Comparison of ENCODE assay signal across 23 cellular contexts in the genomic region with DNA sequence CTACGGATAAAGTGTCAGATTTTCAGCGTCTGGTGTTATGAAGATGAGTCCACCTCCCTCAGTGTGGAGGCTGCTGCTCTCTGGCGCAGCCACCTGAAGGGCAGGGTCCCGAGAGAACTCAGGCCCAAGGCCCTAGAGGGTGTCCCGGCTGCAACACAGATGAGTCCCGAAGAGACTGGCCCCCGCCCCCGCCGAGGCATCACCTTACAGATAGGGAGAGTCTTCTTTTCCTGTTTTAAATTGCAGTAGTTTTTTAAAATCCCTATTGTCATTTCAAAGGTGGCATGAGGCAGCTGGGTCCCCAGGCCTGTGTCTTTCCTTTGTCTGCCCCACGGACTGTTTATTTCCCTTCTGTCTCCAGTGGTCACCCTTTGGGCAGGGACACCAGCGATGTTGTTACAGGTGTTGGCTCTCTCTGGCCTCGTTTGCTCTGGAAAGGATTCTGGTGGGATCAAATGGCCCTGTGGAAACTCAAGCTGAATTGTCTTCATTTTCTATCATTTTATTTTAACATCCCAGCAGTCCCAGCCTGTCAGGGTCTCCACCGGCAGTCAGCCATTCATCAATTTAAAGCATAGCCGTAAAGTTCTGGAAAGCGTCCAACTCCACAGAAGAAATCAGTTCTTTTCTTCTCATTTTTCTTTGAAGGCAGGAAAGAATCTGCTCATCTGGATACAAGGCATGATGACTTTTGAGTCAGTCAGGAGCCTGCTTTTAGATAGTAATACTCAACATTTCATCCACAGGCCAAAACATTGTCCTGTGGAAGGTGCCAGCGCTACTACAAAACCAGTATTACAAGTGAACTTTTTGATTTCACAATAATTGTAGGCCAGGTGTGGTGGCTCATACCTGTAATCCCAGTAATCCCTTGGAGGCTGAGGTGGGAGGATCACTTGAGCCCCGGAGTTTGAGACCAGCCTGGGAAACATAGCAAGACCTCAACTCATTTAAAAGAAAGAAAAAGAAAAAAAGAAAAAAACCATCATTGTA.
A peak's percentile ranks its signal among the peaks of the same experiment; 100 is the strongest.
DNase-seq lines count a peak whose midpoint lies in the region; TF ChIP-seq lines count a peak whose summit lies in the region.
"Had no signal": no experiment of that assay in that cellular context is flagged by ENCODE, and none has a peak within 500 bp of the region (broad histone marks: within the 10 kb centered on the region; RNA-seq: fewer than 3 reads in every experiment).

No MANE protein-coding gene starts in this region.

- TF ChIP-seq CTCF in HEK293 (tag by site-specific recombination; IDR thresholded peaks at IDR 0.05), result no peak
- no peak for TF ChIP-seq CTCF in endodermal cell (conservative IDR thresholded peaks at IDR 0.05)
- TF ChIP-seq CTCF in mesothelial cell of epicardium (IDR thresholded peaks at IDR 0.05; ENCODE audit: unreplicated experiment), result no peak

- H3K27me3 ChIP-seq in endodermal cell (ENCODE audit: control insufficient read depth, insufficient read depth, low read length, poor library complexity, severe bottlenecking), result no peaks in the 10 kb centered on the region
- H3K27me3 ChIP-seq: breast epithelium, stomach, upper lobe of right lung had no signal

- no peaks in the 10 kb centered on the region for H3K36me3 Mint-ChIP-seq in endodermal cell (ENCODE audit: low read depth)
- H3K36me3 Mint-ChIP-seq in mesothelial cell of epicardium, result peaks cover 2% of the 10 kb centered on the region

- H3K27ac Mint-ChIP-seq in endodermal cell, result no peak overlapping the region
- H3K27ac Mint-ChIP-seq in mesothelial cell of epicardium, result peak overlapping the region; percentile 88
- H3K27ac Mint-ChIP-seq: CD8-positive, alpha-beta memory T cell had no signal

- CTCF ChIA-PET in HEK293 (lab: Yijun Ruan, JAX), result no interaction called here

- H3K4me1 ChIP-seq in HEK293 (ENCODE audit: control insufficient read depth, insufficient read depth, low read length), result 0 out of 2 replicates have a peak, but pooled peaks cover 2% of the 10 kb centered on the region
- no peaks in the 10 kb centered on the region for H3K4me1 ChIP-seq in endodermal cell (ENCODE audit: control insufficient read depth, insufficient read depth, low read length)
- H3K4me1 ChIP-seq: breast epithelium, stomach, upper lobe of right lung had no signal

- H3K27ac ChIP-seq in HEK293 (ENCODE audit: extremely low read depth, low read depth, low read length), result peak overlapping the region; percentile 30; the same call in 1 of the 2 replicates
- no peak overlapping the region for H3K27ac ChIP-seq in endodermal cell (ENCODE audit: low read depth, low read length)
- H3K27ac ChIP-seq: breast epithelium, stomach, upper lobe of right lung had no signal

- no peaks in the 10 kb centered on the region for H3K9me3 ChIP-seq in HEK293 (ENCODE audit: control insufficient read depth, insufficient read depth, low read depth, low read length)
- H3K9me3 ChIP-seq in endodermal cell (ENCODE audit: control insufficient read depth, low read length), result no peaks in the 10 kb centered on the region
- H3K9me3 ChIP-seq: breast epithelium, stomach, upper lobe of right lung had no signal

- POLR2A ChIA-PET in HEK293 (lab: Yijun Ruan, JAX), result interaction anchor here (0.9 kb wide), 1 partner anchor 81 kb away, joined by 3 read pairs; no protein-coding TSS in a partner anchor

- H3K9me3 Mint-ChIP-seq in endodermal cell, result peaks cover under 1% of the 10 kb centered on the region
- H3K9me3 Mint-ChIP-seq in mesothelial cell of epicardium, result peaks cover 5% of the 10 kb centered on the region

- H3K9ac ChIP-seq in endodermal cell (ENCODE audit: extremely low read depth, low read length, poor library complexity, severe bottlenecking), result no peak overlapping the region

- 71 to 82% methylated on average over 11 to 17 of the region's 17 CpGs for WGBS in endodermal cell (ENCODE audit: insufficient coverage in 1 of 2, insufficient read length in 1 of 2), 2 experiments

- no peaks in the 10 kb centered on the region for H3K36me3 ChIP-seq in HEK293 (ENCODE audit: control insufficient read depth in 2 of 2, insufficient read depth in 1 of 2, low read length in 2 of 2)
- H3K36me3 ChIP-seq in endodermal cell (ENCODE audit: control insufficient read depth, insufficient read depth, low read length), result no peaks in the 10 kb centered on the region
- H3K36me3 ChIP-seq: breast epithelium, stomach, upper lobe of right lung had no signal

- H3K4me3 ChIP-seq in HEK293 (ENCODE audit: low read depth, low read length) (no peak overlapping the region), endodermal cell (ENCODE audit: low read length) (no peak overlapping the region)
- H3K4me3 ChIP-seq: breast epithelium, GM12878, stomach, upper lobe of right lung had no signal

- H3K27me3 Mint-ChIP-seq in endodermal cell (ENCODE audit: insufficient read depth), result peaks cover under 1% of the 10 kb centered on the region
- no peaks in the 10 kb centered on the region for H3K27me3 Mint-ChIP-seq in mesothelial cell of epicardium (ENCODE audit: low read depth)

- peaks cover 6% of the 10 kb centered on the region for H3K4me1 Mint-ChIP-seq in endodermal cell
- peaks cover 42% of the 10 kb centered on the region for H3K4me1 Mint-ChIP-seq in mesothelial cell of epicardium
- H3K4me1 Mint-ChIP-seq: CD8-positive, alpha-beta memory T cell had no signal

- H3K4me3 Mint-ChIP-seq in endodermal cell (no peak overlapping the region), mesothelial cell of epicardium (no peak overlapping the region)
- H3K4me3 Mint-ChIP-seq: CD8-positive, alpha-beta memory T cell had no signal

- DNase-seq in NCI-H146 treated with DMSO at 0.1 percent for 48 hours (lab: John Stamatoyannopoulos, UW; ENCODE audit: unreplicated experiment) (peak; percentile 46), endodermal cell (peak; percentile 71), mesothelial cell of epicardium (ENCODE audit: low spot score in 2 of 2, unreplicated experiment in 2 of 2) (no peak), NCI-H524 treated with DMSO at 0.1 percent for 48 hours (lab: John Stamatoyannopoulos, UW) (no peak), SKM-1 treated with dmso at 0.1 percent for 144 hours (lab: John Stamatoyannopoulos, UW; ENCODE audit: unreplicated experiment) (no peak), superior temporal gyrus (ENCODE audit: extremely low spot score) (no peak)
- no peak for DNase-seq in stimulated activated CD4-positive, alpha-beta T cell treated with anti-CD3 and anti-CD28 coated beads, Interleukin-15, amount 100 ng/mL, for 24 hours
- DNase-seq: activated CD4-positive, alpha-beta T cell treated with anti-CD3 and anti-CD28 coated beads, Interleukin-2, amount 50 U/mL, for 4 hours; activated gamma-delta T cell; AML-193; CD8-positive, alpha-beta memory T cell; cortex of kidney; DMS53; hippocampal formation; NCI-H1092; NCI-H2081 treated with DMSO at 0.1 percent for 48 hours; NCI-H526 treated with DMSO at 0.1 percent for 48 hours; small intestine; stomach; upper lobe of right lung had no signal

TF ChIP-seq in HEK293, 187 proteins besides CTCF, POLR2A, EP300 and RAD21:
- TF ChIP-seq ZNF626 (tag by site-specific recombination; IDR thresholded peaks at IDR 0.05) (no peak), ZSCAN30 (tag by site-specific recombination; IDR thresholded peaks at IDR 0.05) (0 out of 2 replicates have a peak, but pooled peaks have one; percentile 7), ZNF488 (tag by site-specific recombination; IDR thresholded peaks at IDR 0.05) (no peak), ZNF585B (tag by site-specific recombination; IDR thresholded peaks at IDR 0.05) (no peak), ZNF37A (tag by site-specific recombination; IDR thresholded peaks at IDR 0.05) (no peak), ZNF19 (tag by site-specific recombination; IDR thresholded peaks at IDR 0.05; ENCODE audit: low read depth) (no peak), PRDM6 (tag by site-specific recombination; IDR thresholded peaks at IDR 0.05) (peak; percentile 22; the same call in 1 of the 2 replicates)
- TF ChIP-seq, protein P1, sequence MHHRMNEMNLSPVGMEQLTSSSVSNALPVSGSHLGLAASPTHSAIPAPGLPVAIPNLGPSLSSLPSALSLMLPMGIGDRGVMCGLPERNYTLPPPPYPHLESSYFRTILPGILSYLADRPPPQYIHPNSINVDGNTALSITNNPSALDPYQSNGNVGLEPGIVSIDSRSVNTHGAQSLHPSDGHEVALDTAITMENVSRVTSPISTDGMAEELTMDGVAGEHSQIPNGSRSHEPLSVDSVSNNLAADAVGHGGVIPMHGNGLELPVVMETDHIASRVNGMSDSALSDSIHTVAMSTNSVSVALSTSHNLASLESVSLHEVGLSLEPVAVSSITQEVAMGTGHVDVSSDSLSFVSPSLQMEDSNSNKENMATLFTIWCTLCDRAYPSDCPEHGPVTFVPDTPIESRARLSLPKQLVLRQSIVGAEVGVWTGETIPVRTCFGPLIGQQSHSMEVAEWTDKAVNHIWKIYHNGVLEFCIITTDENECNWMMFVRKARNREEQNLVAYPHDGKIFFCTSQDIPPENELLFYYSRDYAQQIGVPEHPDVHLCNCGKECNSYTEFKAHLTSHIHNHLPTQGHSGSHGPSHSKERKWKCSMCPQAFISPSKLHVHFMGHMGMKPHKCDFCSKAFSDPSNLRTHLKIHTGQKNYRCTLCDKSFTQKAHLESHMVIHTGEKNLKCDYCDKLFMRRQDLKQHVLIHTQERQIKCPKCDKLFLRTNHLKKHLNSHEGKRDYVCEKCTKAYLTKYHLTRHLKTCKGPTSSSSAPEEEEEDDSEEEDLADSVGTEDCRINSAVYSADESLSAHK (tag by site-specific recombination; IDR thresholded peaks at IDR 0.05), result no peak

Comparison
In these comparisons a context has a peak if more than half of its experiments do, and no peak if none do; other contexts are left out.
1. DNase-seq: peak in NCI-H146 treated with DMSO at 0.1 percent for 48 hours (single experiment) and endodermal cell (single experiment); none in mesothelial cell of epicardium (0 of 2), NCI-H524 treated with DMSO at 0.1 percent for 48 hours (single experiment), SKM-1 treated with dmso at 0.1 percent for 144 hours (single experiment), superior temporal gyrus (single experiment) and stimulated activated CD4-positive, alpha-beta T cell treated with anti-CD3 and anti-CD28 coated beads, Interleukin-15, amount 100 ng/mL, for 24 hours (single experiment).